In the genomic region with DNA sequence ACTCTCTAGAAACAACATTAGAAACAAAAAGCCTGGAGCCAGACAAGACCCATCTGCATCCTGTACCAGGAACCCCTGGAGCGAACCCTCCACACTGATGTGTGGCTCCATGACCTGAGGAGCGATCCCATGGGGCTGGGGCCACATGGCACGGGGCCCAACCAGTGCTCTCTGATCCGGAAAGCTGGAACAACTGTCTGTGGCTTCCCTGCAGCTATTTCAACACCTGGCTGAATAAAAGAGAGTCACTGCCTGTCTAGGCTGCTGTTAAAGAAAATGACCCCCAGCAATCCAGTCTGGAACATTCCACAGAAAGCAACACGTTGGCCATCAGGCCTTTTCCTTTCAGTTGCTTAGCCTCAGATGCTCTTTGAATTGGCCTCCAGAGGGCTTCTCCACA, we compare ENCODE assay signal across 24 cellular contexts. TPM values are rescaled to one million over a fixed set of nuclear protein-coding genes. Genes with fewer than 3 reads are reported as not detected.
"Had no signal": no experiment of that assay in that cellular context is flagged by ENCODE, and none has a peak within 500 bp of the region (broad histone marks: within the 10 kb centered on the region; RNA-seq: fewer than 3 reads in every experiment).

No MANE protein-coding gene starts in this region.

- H3K4me1 ChIP-seq: esophagus squamous epithelium, gastroesophageal sphincter, prostate gland, spleen, testis, transverse colon had no signal

- ATAC-seq: effector memory CD8-positive, alpha-beta T cell; gastroesophageal sphincter; pancreas; sciatic nerve; stimulated activated naive B cell treated with anti-CD40 and anti-IgM and Interleukin-4, amounts not matched to agents 10 μg/mL and 1 μg/mL and 100 μg/mL, for 72 hours; stimulated activated naive CD8-positive, alpha-beta T cell treated with anti-CD3 and anti-CD28 coated beads, Interleukin-15, amount 100 ng/mL, for 72 hours had no signal

- DNase-seq: effector memory CD8-positive, alpha-beta T cell; esophagus squamous epithelium; foreskin fibroblast; kidney; mesendoderm; naive B cell; occipital lobe; pancreas; retina; spleen; stimulated activated CD4-positive, alpha-beta T cell treated with anti-CD3 and anti-CD28 coated beads, Interleukin-15, amount 100 ng/mL, for 24 hours; stimulated activated CD4-positive, alpha-beta T cell treated with anti-CD3 and anti-CD28 coated beads, Interleukin-1b, Interleukin-23, amount 100 ng/mL, for 48 hours; stimulated activated CD4-positive, alpha-beta T cell treated with anti-CD3 and anti-CD28 coated beads, Interleukin-4, amount 100 ng/mL, for 24 hours; stimulated activated naive B cell treated with anti-CD40 and anti-IgM and Interleukin-4, amounts not matched to agents 10 μg/mL and 1 μg/mL and 100 μg/mL, for 72 hours; stimulated activated naive CD8-positive, alpha-beta T cell treated with anti-CD3 and anti-CD28 coated beads, Interleukin-15, amount 100 ng/mL, for 72 hours; testis; transverse colon had no signal

- H3K27ac Mint-ChIP-seq: naive B cell, nephron had no signal

- H3K4me2 ChIP-seq: hepatocyte had no signal

- H3K27me3 Mint-ChIP-seq: effector memory CD8-positive, alpha-beta T cell; naive B cell; stimulated activated naive B cell treated with anti-CD40 and anti-IgM and Interleukin-4, amounts not matched to agents 10 μg/mL and 1 μg/mL and 100 μg/mL, for 72 hours; stimulated activated naive CD8-positive, alpha-beta T cell treated with anti-CD3 and anti-CD28 coated beads, Interleukin-15, amount 100 ng/mL, for 72 hours had no signal

- H3K27me3 ChIP-seq: esophagus squamous epithelium, gastroesophageal sphincter, hepatocyte, pancreas, spleen, testis, transverse colon had no signal

- H3K4me3 Mint-ChIP-seq: effector memory CD8-positive, alpha-beta T cell; naive B cell; nephron; stimulated activated naive B cell treated with anti-CD40 and anti-IgM and Interleukin-4, amounts not matched to agents 10 μg/mL and 1 μg/mL and 100 μg/mL, for 72 hours; stimulated activated naive CD8-positive, alpha-beta T cell treated with anti-CD3 and anti-CD28 coated beads, Interleukin-15, amount 100 ng/mL, for 72 hours had no signal

- H3K36me3 ChIP-seq: prostate gland had no signal

- H3K4me3 ChIP-seq: esophagus squamous epithelium, gastroesophageal sphincter, hepatocyte, pancreas, prostate gland, spleen, testis, transverse colon had no signal

- H3K27ac ChIP-seq: epithelial cell of prostate, esophagus squamous epithelium, gastroesophageal sphincter, hepatocyte, pancreas, prostate gland, spleen, testis, transverse colon had no signal

- H3K4me1 Mint-ChIP-seq: naive B cell; stimulated activated naive B cell treated with anti-CD40 and anti-IgM and Interleukin-4, amounts not matched to agents 10 μg/mL and 1 μg/mL and 100 μg/mL, for 72 hours had no signal

- H3K9me3 ChIP-seq: esophagus squamous epithelium, gastroesophageal sphincter, pancreas, prostate gland, spleen, testis, transverse colon had no signal

- H3K9me3 Mint-ChIP-seq: effector memory CD8-positive, alpha-beta T cell; naive B cell; nephron; stimulated activated naive B cell treated with anti-CD40 and anti-IgM and Interleukin-4, amounts not matched to agents 10 μg/mL and 1 μg/mL and 100 μg/mL, for 72 hours; stimulated activated naive CD8-positive, alpha-beta T cell treated with anti-CD3 and anti-CD28 coated beads, Interleukin-15, amount 100 ng/mL, for 72 hours had no signal

RNA-seq across cellular contexts. Expression of a gene that starts 26.5 kb away (rescaled TPM):
- total RNA-seq: hepatocyte, occipital lobe, prostate gland, ureter had no signal
